In the genomic region with DNA sequence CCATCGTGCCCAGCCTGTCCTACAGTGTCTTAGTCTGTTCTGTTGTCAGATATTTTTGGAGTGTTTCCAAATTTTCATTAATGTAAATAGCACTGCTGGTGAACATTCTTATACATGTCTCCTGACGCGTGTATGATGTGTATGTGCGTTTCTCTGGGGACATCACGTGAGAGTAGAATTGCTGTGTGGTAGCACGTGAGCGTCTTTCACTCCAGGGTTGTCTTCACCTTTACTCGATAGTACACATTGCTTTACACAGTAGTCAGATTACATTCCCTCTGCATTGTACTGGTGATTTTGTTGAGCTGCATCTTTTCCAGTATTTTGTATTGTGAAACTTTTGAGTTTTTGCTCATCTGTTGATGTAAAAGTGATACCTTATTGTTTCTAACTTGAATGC, we compare ENCODE assay signal across 1 cellular context.
TF ChIP-seq lines count a peak whose summit lies in the region.

No MANE protein-coding gene starts in this region.

TF ChIP-seq in IMR-90, 13 proteins besides CTCF, POLR2A, EP300 and RAD21:
- TF ChIP-seq BHLHE40 (IDR thresholded peaks at IDR 0.05; ENCODE audit: low read depth, low read length) (no peak), CHD1 (IDR thresholded peaks at IDR 0.05; ENCODE audit: low read depth, low read length) (no peak), RFX5 (IDR thresholded peaks at IDR 0.05; ENCODE audit: low read depth, low read length) (no peak), NFE2L2 (IDR thresholded peaks at IDR 0.05; ENCODE audit: low read depth, low read length) (no peak), MAZ (IDR thresholded peaks at IDR 0.05; ENCODE audit: borderline replicate concordance, low read depth, low read length) (no peak), MXI1 (IDR thresholded peaks at IDR 0.05; ENCODE audit: borderline replicate concordance, low read depth, low read length) (no peak), FOS (IDR thresholded peaks at IDR 0.05; ENCODE audit: low read depth, low read length) (no peak), RCOR1 (IDR thresholded peaks at IDR 0.05; ENCODE audit: insufficient replicate concordance, low read length) (no peak)
- TF ChIP-seq, protein P1, sequence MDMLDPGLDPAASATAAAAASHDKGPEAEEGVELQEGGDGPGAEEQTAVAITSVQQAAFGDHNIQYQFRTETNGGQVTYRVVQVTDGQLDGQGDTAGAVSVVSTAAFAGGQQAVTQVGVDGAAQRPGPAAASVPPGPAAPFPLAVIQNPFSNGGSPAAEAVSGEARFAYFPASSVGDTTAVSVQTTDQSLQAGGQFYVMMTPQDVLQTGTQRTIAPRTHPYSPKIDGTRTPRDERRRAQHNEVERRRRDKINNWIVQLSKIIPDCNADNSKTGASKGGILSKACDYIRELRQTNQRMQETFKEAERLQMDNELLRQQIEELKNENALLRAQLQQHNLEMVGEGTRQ (IDR thresholded peaks at IDR 0.05; ENCODE audit: low read depth, low read length): no peak
- TF ChIP-seq, protein P2, sequence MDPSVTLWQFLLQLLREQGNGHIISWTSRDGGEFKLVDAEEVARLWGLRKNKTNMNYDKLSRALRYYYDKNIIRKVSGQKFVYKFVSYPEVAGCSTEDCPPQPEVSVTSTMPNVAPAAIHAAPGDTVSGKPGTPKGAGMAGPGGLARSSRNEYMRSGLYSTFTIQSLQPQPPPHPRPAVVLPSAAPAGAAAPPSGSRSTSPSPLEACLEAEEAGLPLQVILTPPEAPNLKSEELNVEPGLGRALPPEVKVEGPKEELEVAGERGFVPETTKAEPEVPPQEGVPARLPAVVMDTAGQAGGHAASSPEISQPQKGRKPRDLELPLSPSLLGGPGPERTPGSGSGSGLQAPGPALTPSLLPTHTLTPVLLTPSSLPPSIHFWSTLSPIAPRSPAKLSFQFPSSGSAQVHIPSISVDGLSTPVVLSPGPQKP (IDR thresholded peaks at IDR 0.05; ENCODE audit: borderline replicate concordance, low read depth, low read length): no peak
TF ChIP-seq in IMR-90: peak in this region for 0.
